Comparison of ENCODE assay signal across 10 cellular contexts in genomic region chr4:38745881-38746280, GRCh38. TPM values are rescaled to one million over a fixed set of nuclear protein-coding genes. Genes with fewer than 3 reads are reported as not detected.
"Had no signal": no experiment of that assay in that cellular context is flagged by ENCODE, and none has a peak within 500 bp of the region (broad histone marks: within the 10 kb centered on the region; RNA-seq: fewer than 3 reads in every experiment).

No MANE protein-coding gene starts in this region.

- FAIRE-seq: H1, H54, K562 had no signal

- ATAC-seq: GM23338, K562 had no signal

- H3K27ac ChIP-seq: HL-60 had no signal

- H3K4me2 ChIP-seq: GM23338 had no signal

- H3K4me3 ChIP-seq: GM23338, K562 had no signal

- H2AFZ ChIP-seq: GM23338 had no signal

- DNase-seq: H9, HCEC 1CT, IMR-90, KG1 had no signal

RNA-seq across cellular contexts. Expression of gene TLR10, which starts 36.9 kb away (rescaled TPM):
- total RNA-seq: H1, H9, HT1080, IMR-90 had no signal
- polyA plus RNA-seq: GM23338, H1, IMR-90 had no signal

RNA-seq across cellular contexts. Expression of gene TLR1, which starts 58.7 kb away (rescaled TPM):
- total RNA-seq: H1, H9, HT1080 had no signal
- polyA plus RNA-seq: GM23338, H1 had no signal
